In the genomic region with DNA sequence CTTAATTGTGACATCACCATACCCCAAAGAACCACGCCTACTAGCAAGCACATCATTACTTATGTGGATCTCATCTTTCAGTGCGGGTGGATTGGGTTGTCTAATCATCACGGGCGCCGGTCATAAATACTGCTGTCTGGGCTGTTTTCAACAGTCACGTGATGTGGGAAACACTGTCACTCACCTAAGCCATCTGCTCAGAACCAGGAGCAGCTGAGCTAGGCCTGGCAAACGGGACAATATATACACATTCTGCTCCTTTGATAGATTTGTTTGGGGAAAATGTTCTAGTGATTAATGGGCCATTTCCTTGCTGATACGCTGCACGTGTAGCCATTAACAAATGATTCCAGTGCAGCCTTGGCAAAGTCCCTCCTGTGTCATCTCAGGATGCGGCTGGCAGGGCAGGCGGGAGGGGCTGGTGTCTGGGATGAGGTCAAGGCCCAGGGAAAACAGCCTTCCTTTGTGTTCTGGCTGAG, we compare ENCODE assay signal across 1 cellular context.
TF ChIP-seq lines count a peak whose summit lies in the region.

No MANE protein-coding gene starts in this region.

TF ChIP-seq in GM23338, 12 proteins besides CTCF, POLR2A, EP300 and RAD21 (continued from another document):
- TF ChIP-seq, protein P1, sequence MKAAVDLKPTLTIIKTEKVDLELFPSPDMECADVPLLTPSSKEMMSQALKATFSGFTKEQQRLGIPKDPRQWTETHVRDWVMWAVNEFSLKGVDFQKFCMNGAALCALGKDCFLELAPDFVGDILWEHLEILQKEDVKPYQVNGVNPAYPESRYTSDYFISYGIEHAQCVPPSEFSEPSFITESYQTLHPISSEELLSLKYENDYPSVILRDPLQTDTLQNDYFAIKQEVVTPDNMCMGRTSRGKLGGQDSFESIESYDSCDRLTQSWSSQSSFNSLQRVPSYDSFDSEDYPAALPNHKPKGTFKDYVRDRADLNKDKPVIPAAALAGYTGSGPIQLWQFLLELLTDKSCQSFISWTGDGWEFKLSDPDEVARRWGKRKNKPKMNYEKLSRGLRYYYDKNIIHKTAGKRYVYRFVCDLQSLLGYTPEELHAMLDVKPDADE (IDR thresholded peaks at IDR 0.05): no peak
- TF ChIP-seq ZNF331 (CRISPR knock-in tag; IDR thresholded peaks at IDR 0.05; ENCODE audit: low read depth) (no peak), CREB1 (CRISPR knock-in tag; IDR thresholded peaks at IDR 0.05; ENCODE audit: low read depth) (no peak), NANOG (IDR thresholded peaks at IDR 0.05; ENCODE audit: borderline replicate concordance) (no peak), JUNB (IDR thresholded peaks at IDR 0.05; ENCODE audit: unreplicated experiment) (no peak)
